In genomic region chr7:79452032-79452494, GRCh38 we compare ENCODE assay signal across 8 cellular contexts. TPM values are rescaled to one million over a fixed set of nuclear protein-coding genes. Genes with fewer than 3 reads are reported as not detected.
A peak's percentile ranks its signal among the peaks of the same experiment; 100 is the strongest.
DNase-seq lines count a peak whose midpoint lies in the region; ATAC-seq and TF ChIP-seq lines count a peak whose summit lies in the region.

No MANE protein-coding gene starts in this region.

- TF ChIP-seq RAD21 in liver (IDR thresholded peaks at IDR 0.05): peak; percentile 57 to 71

- 0% methylated on average over 3 to 27 of the region's 27 CpGs for WGBS in endodermal cell (ENCODE audit: insufficient coverage in 1 of 2, insufficient read length in 1 of 2), 2 experiments
- WGBS in liver: 2% methylated on average over 27 of the region's 27 CpGs

- H3K4me3 ChIP-seq in endodermal cell (ENCODE audit: low read length) (peak overlapping the region; percentile 83), liver (ENCODE audit: low read depth in 1 of 3, low read length in 3 of 3) (peak overlapping the region; percentile 71 to 84 (median 81))

- ATAC-seq in activated T-cell treated with anti-CD3 and anti-CD28 coated beads, Interleukin-2, amount 50 U/mL, for 4 hours: peak; percentile 64 to 69
- no peak for ATAC-seq in HG03095 (IDR thresholded peaks at IDR 0.05; ENCODE audit: unreplicated experiment)

- H3K27ac Mint-ChIP-seq in endodermal cell: no peak overlapping the region
- H3K27ac Mint-ChIP-seq in stimulated activated naive CD8-positive, alpha-beta T cell treated with anti-CD3 and anti-CD28 coated beads, Interleukin-15, Interleukin-2, amounts not matched to agents 100 ng/mL and 50 ng/mL, for 24 hours: no peak overlapping the region

- peaks cover 3% of the 10 kb centered on the region for H3K4me1 ChIP-seq in endodermal cell (ENCODE audit: control insufficient read depth, insufficient read depth, low read length)
- peaks cover 0 to 37% (median 19%) of the 10 kb centered on the region in 4 donors for H3K4me1 ChIP-seq in liver (ENCODE audit: control insufficient read depth in 4 of 4, insufficient read depth in 4 of 4, low read length in 3 of 4)

- TF ChIP-seq CTCF in endodermal cell (conservative IDR thresholded peaks at IDR 0.05): no peak
- TF ChIP-seq CTCF in liver (IDR thresholded peaks at IDR 0.05; ENCODE audit: low read depth, low read length, missing input control): no peak
- TF ChIP-seq CTCF in GM10266 (IDR thresholded peaks at IDR 0.05; ENCODE audit: control insufficient read depth, insufficient read depth, low read depth, missing control alignments): no peak

- no peak overlapping the region for H3K9ac ChIP-seq in endodermal cell (ENCODE audit: extremely low read depth, low read length, poor library complexity, severe bottlenecking)
- peak overlapping the region; percentile 84 to 94 for H3K9ac ChIP-seq in liver (ENCODE audit: low read depth in 1 of 2, low read length in 2 of 2)

- H3K4me3 Mint-ChIP-seq in activated T-cell treated with anti-CD3 and anti-CD28 coated beads, Interleukin-2, amount 50 U/mL, for 4 hours: peak overlapping the region; percentile 31
- peak overlapping the region; percentile 67 for H3K4me3 Mint-ChIP-seq in endodermal cell
- H3K4me3 Mint-ChIP-seq in stimulated activated naive CD8-positive, alpha-beta T cell treated with anti-CD3 and anti-CD28 coated beads, Interleukin-15, Interleukin-2, amounts not matched to agents 100 ng/mL and 50 ng/mL, for 24 hours: peak overlapping the region; percentile 83

- H3K9me3 Mint-ChIP-seq in activated T-cell treated with anti-CD3 and anti-CD28 coated beads, Interleukin-2, amount 50 U/mL, for 4 hours: peaks cover 8% of the 10 kb centered on the region
- no peaks in the 10 kb centered on the region for H3K9me3 Mint-ChIP-seq in endodermal cell
- H3K9me3 Mint-ChIP-seq in stimulated activated naive CD8-positive, alpha-beta T cell treated with anti-CD3 and anti-CD28 coated beads, Interleukin-15, Interleukin-2, amounts not matched to agents 100 ng/mL and 50 ng/mL, for 24 hours: no peaks in the 10 kb centered on the region

- H3K36me3 ChIP-seq in endodermal cell (ENCODE audit: control insufficient read depth, insufficient read depth, low read length) (no peaks in the 10 kb centered on the region), liver (ENCODE audit: control insufficient read depth in 4 of 4, insufficient read depth in 3 of 4, low read depth in 1 of 4, low read length in 3 of 4) (no peaks in the 10 kb centered on the region)

- no peak overlapping the region for H3K27ac ChIP-seq in endodermal cell (ENCODE audit: low read depth, low read length)
- H3K27ac ChIP-seq in liver (ENCODE audit: low read depth in 1 of 2, low read length in 2 of 2): peak overlapping the region; percentile 80 to 97

- no peaks in the 10 kb centered on the region for H3K9me3 ChIP-seq in endodermal cell (ENCODE audit: control insufficient read depth, low read length)
- no peaks in the 10 kb centered on the region for H3K9me3 ChIP-seq in liver (ENCODE audit: control insufficient read depth in 4 of 4, low read length in 3 of 4)

- no peak for DNase-seq in activated T-cell treated with anti-CD3 and anti-CD28 coated beads, Interleukin-2, amount 50 U/mL, for 4 hours
- no peak for DNase-seq in activated T-cell treated with anti-CD3 and anti-CD28 coated beads for 4 hours
- DNase-seq in RPMI7951 (ENCODE audit: low read depth): peak; percentile 65
- DNase-seq in endodermal cell: peak; percentile 87
- DNase-seq in GM10266 (ENCODE audit: extremely low spot score): no peak

- peaks cover 41% of the 10 kb centered on the region for H3K27me3 Mint-ChIP-seq in activated T-cell treated with anti-CD3 and anti-CD28 coated beads, Interleukin-2, amount 50 U/mL, for 4 hours (ENCODE audit: low read depth)
- H3K27me3 Mint-ChIP-seq in endodermal cell (ENCODE audit: insufficient read depth): peaks cover 71% of the 10 kb centered on the region
- H3K27me3 Mint-ChIP-seq in stimulated activated naive CD8-positive, alpha-beta T cell treated with anti-CD3 and anti-CD28 coated beads, Interleukin-15, Interleukin-2, amounts not matched to agents 100 ng/mL and 50 ng/mL, for 24 hours: peaks cover 58% of the 10 kb centered on the region

- H3K27me3 ChIP-seq in endodermal cell (ENCODE audit: control insufficient read depth, insufficient read depth, low read length, poor library complexity, severe bottlenecking) (peaks cover 79% of the 10 kb centered on the region), liver (ENCODE audit: control insufficient read depth in 4 of 4, insufficient read depth in 4 of 4, low read length in 3 of 4) (no peaks in the 10 kb centered on the region)

- H3K36me3 Mint-ChIP-seq in activated T-cell treated with anti-CD3 and anti-CD28 coated beads, Interleukin-2, amount 50 U/mL, for 4 hours (ENCODE audit: insufficient read depth): no peaks in the 10 kb centered on the region
- H3K36me3 Mint-ChIP-seq in endodermal cell (ENCODE audit: low read depth): no peaks in the 10 kb centered on the region
- no peaks in the 10 kb centered on the region for H3K36me3 Mint-ChIP-seq in stimulated activated naive CD8-positive, alpha-beta T cell treated with anti-CD3 and anti-CD28 coated beads, Interleukin-15, Interleukin-2, amounts not matched to agents 100 ng/mL and 50 ng/mL, for 24 hours (ENCODE audit: low read depth)

- no peaks in the 10 kb centered on the region for H3K4me1 Mint-ChIP-seq in activated T-cell treated with anti-CD3 and anti-CD28 coated beads, Interleukin-2, amount 50 U/mL, for 4 hours (ENCODE audit: low read depth)
- H3K4me1 Mint-ChIP-seq in endodermal cell: peaks cover 20% of the 10 kb centered on the region
- H3K4me1 Mint-ChIP-seq in stimulated activated naive CD8-positive, alpha-beta T cell treated with anti-CD3 and anti-CD28 coated beads, Interleukin-15, Interleukin-2, amounts not matched to agents 100 ng/mL and 50 ng/mL, for 24 hours (ENCODE audit: low read depth): peaks cover 12% of the 10 kb centered on the region

TF ChIP-seq in liver, 16 proteins besides CTCF, POLR2A, EP300 and RAD21 (continues in another document):
- TF ChIP-seq FOXA2 (IDR thresholded peaks at IDR 0.05) (peak; percentile 48), TAF1 (conservative IDR thresholded peaks at IDR 0.05) (no peak), NR2F2 (IDR thresholded peaks at IDR 0.05) (peak; percentile 80), MAX (IDR thresholded peaks at IDR 0.05) (peak; percentile 68), RXRA (IDR thresholded peaks at IDR 0.05) (peak; percentile 85 to 87), ATF3 (IDR thresholded peaks at IDR 0.05) (peak; percentile 71), EGR1 (IDR thresholded peaks at IDR 0.05; ENCODE audit: low read depth in 2 of 2) (peak; percentile 80 to 88), SP1 (IDR thresholded peaks at IDR 0.05) (peak; percentile 94), REST (IDR thresholded peaks at IDR 0.05) (peak; percentile 82), JUND (IDR thresholded peaks at IDR 0.05) (peak; percentile 53 to 82), GABPA (IDR thresholded peaks at IDR 0.05 in 1 of 2, conservative IDR thresholded peaks at IDR 0.05 in 1 of 2) (peak in 1 of 2 donors; percentile 61), HNF4A (conservative IDR thresholded peaks at IDR 0.05) (peak; percentile 99), FOXA1 (IDR thresholded peaks at IDR 0.05) (peak; percentile 48)

RNA-seq across cellular contexts. Expression of gene MAGI2, which starts 1.4 kb away (rescaled TPM):
- under 1 TPM; 0.10 to 0.16 (median 0.14) TPM for total RNA-seq in activated T-cell treated with anti-CD3 and anti-CD28 coated beads, Interleukin-2, amount 50 U/mL, for 4 hours
- total RNA-seq in RPMI7951 (2014; rRNA removed; shearing (Covaris generic)): 1.1 and 1.4 TPM in 2 replicates
- total RNA-seq in endodermal cell (10 to 100 TPM; 10.3 to 19.2 TPM), liver (1 to 10 TPM in 1 of 2 donors, under 1 TPM in 1; 0.79 to 4.1 TPM)
- 8.9 TPM for polyA plus RNA-seq in endodermal cell (2013, experiment 1 of 2)
- 10.2 TPM for polyA plus RNA-seq in endodermal cell (2013, experiment 2 of 2)
- polyA plus RNA-seq in liver: 1 to 10 TPM in 1 of 2 donors, under 1 TPM in 1; 0.37 to 2.0 TPM

Comparison
In these comparisons a context has a peak if more than half of its experiments do, and no peak if none do; other contexts are left out.
1. DNase-seq: peak in RPMI7951 (single experiment) and endodermal cell (single experiment); none in activated T-cell treated with anti-CD3 and anti-CD28 coated beads, Interleukin-2, amount 50 U/mL, for 4 hours (single experiment), activated T-cell treated with anti-CD3 and anti-CD28 coated beads for 4 hours (single experiment) and GM10266 (single experiment).
2. H3K4me3 Mint-ChIP-seq: peak in every context shown above with its lines; median percentile 83 in stimulated activated naive CD8-positive, alpha-beta T cell treated with anti-CD3 and anti-CD28 coated beads, Interleukin-15, Interleukin-2, amounts not matched to agents 100 ng/mL and 50 ng/mL, for 24 hours; 67 in endodermal cell; 31 in activated T-cell treated with anti-CD3 and anti-CD28 coated beads, Interleukin-2, amount 50 U/mL, for 4 hours.